20 cellular contexts compared by ENCODE assay signal in the genomic region with DNA sequence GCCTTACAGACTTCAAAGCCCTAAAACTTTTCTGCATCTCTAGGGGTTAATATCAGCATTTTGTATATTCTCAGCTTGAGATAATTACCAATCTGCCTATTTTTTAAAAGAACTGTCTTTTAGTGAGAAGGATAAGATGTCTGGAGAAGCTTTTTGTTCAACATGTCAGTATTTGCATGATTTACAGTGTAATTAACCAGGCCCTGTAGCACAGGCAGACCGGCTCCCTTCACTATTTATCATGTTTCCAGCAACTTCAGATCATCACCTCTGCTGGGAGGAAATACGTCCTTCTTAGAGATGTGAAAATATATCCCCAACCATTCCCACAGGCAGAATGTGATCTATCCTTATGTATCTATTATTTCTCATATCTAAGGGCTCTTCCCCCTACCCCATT.
DNase-seq lines count a peak whose midpoint lies in the region; TF ChIP-seq lines count a peak whose summit lies in the region.
"Had no signal": no experiment of that assay in that cellular context is flagged by ENCODE, and none has a peak within 500 bp of the region (broad histone marks: within the 10 kb centered on the region; RNA-seq: fewer than 3 reads in every experiment).

No MANE protein-coding gene starts in this region.

- POLR2A ChIA-PET in HEK293 (lab: Yijun Ruan, JAX), result no interaction called here

- H3K9me3 ChIP-seq in HEK293 (ENCODE audit: control insufficient read depth, insufficient read depth, low read depth, low read length), result no peaks in the 10 kb centered on the region
- H3K9me3 ChIP-seq: BLaER1, Caco-2 had no signal

- H3K36me3 ChIP-seq in HEK293 (ENCODE audit: control insufficient read depth in 2 of 2, insufficient read depth in 1 of 2, low read length in 2 of 2), result no peaks in the 10 kb centered on the region
- H3K36me3 ChIP-seq: BLaER1 had no signal

- no peak for TF ChIP-seq CTCF in HEK293 (tag by site-specific recombination; IDR thresholded peaks at IDR 0.05)

- no peaks in the 10 kb centered on the region for H3K4me1 ChIP-seq in HEK293 (ENCODE audit: control insufficient read depth, insufficient read depth, low read length)
- H3K4me1 ChIP-seq: BLaER1 had no signal

- CTCF ChIA-PET in HEK293 (lab: Yijun Ruan, JAX), result interaction anchor here (3.2 kb wide), 1 partner anchor 11 kb away, joined by 18 read pairs; no protein-coding TSS in a partner anchor

- H3K27ac ChIP-seq in HEK293 (ENCODE audit: extremely low read depth, low read depth, low read length), result no peak overlapping the region
- H3K27ac ChIP-seq: 22Rv1, BLaER1, C4-2B, GM23248 had no signal

- H3K4me3 ChIP-seq in HEK293 (ENCODE audit: low read depth, low read length), result no peak overlapping the region
- H3K4me3 ChIP-seq: BLaER1, GM12878, GM23248 had no signal

- peak in 2 of 3 experiments; percentile 5 to 51 for DNase-seq in NCI-H1417 (lab: John Stamatoyannopoulos, UW)
- DNase-seq in NCI-H1417 treated with DMSO at 0.1 percent for 48 hours (lab: John Stamatoyannopoulos, UW), result no peak
- DNase-seq in NCI-H69 (lab: John Stamatoyannopoulos, UW), result peak; percentile 31
- DNase-seq in DMS79 (lab: John Stamatoyannopoulos, UW), result no peak
- DNase-seq in amniotic stem cell (lab: John Stamatoyannopoulos, UW), result no peak
- DNase-seq: Caco-2; CD4-positive, CD25-positive, alpha-beta regulatory T cell; CD8-positive, alpha-beta T cell; DMS153; EL; GDM1; GM23248; H7; HCEC 1CT; HFFc6 had no signal

TF ChIP-seq in HEK293, 187 proteins besides CTCF, POLR2A, EP300 and RAD21:
- TF ChIP-seq ZNF747 (tag by site-specific recombination; IDR thresholded peaks at IDR 0.05), result no peak
- no peak for TF ChIP-seq ZNF157 (tag by site-specific recombination; IDR thresholded peaks at IDR 0.05)
- TF ChIP-seq, protein P1, sequence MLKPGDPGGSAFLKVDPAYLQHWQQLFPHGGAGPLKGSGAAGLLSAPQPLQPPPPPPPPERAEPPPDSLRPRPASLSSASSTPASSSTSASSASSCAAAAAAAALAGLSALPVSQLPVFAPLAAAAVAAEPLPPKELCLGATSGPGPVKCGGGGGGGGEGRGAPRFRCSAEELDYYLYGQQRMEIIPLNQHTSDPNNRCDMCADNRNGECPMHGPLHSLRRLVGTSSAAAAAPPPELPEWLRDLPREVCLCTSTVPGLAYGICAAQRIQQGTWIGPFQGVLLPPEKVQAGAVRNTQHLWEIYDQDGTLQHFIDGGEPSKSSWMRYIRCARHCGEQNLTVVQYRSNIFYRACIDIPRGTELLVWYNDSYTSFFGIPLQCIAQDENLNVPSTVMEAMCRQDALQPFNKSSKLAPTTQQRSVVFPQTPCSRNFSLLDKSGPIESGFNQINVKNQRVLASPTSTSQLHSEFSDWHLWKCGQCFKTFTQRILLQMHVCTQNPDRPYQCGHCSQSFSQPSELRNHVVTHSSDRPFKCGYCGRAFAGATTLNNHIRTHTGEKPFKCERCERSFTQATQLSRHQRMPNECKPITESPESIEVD (tag by site-specific recombination; IDR thresholded peaks at IDR 0.05), result 0 out of 2 replicates have a peak, but pooled peaks have one; percentile 15
- no peak for TF ChIP-seq ZBTB17 (tag by site-specific recombination; IDR thresholded peaks at IDR 0.05)
- TF ChIP-seq ZNF623 (tag by site-specific recombination; IDR thresholded peaks at IDR 0.05), result no peak

Comparison
In these comparisons a context has a peak if more than half of its experiments do, and no peak if none do; other contexts are left out.
1. DNase-seq: peak in NCI-H1417 (2 of 3) and NCI-H69 (single experiment); none in NCI-H1417 treated with DMSO at 0.1 percent for 48 hours (single experiment), DMS79 (single experiment) and amniotic stem cell (single experiment).